1 cellular context compared by ENCODE assay signal in genomic region chr20:3908667-3909066, GRCh38.
TF ChIP-seq lines count a peak whose summit lies in the region.

No MANE protein-coding gene starts in this region.

TF ChIP-seq in HCT116, 20 proteins besides CTCF, POLR2A, EP300 and RAD21 (continued from another document):
- TF ChIP-seq REST (IDR thresholded peaks at IDR 0.05; ENCODE audit: low read depth) (no peak), CBX3 (IDR thresholded peaks at IDR 0.05; ENCODE audit: low read depth) (no peak), EZH2phosphoT487 (IDR thresholded peaks at IDR 0.05; ENCODE audit: borderline replicate concordance) (no peak)
- TF ChIP-seq, protein P1, sequence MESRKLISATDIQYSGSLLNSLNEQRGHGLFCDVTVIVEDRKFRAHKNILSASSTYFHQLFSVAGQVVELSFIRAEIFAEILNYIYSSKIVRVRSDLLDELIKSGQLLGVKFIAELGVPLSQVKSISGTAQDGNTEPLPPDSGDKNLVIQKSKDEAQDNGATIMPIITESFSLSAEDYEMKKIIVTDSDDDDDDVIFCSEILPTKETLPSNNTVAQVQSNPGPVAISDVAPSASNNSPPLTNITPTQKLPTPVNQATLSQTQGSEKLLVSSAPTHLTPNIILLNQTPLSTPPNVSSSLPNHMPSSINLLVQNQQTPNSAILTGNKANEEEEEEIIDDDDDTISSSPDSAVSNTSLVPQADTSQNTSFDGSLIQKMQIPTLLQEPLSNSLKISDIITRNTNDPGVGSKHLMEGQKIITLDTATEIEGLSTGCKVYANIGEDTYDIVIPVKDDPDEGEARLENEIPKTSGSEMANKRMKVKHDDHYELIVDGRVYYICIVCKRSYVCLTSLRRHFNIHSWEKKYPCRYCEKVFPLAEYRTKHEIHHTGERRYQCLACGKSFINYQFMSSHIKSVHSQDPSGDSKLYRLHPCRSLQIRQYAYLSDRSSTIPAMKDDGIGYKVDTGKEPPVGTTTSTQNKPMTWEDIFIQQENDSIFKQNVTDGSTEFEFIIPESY (IDR thresholded peaks at IDR 0.05; ENCODE audit: extremely low read depth, insufficient replicate concordance, low read length) = no peak
- TF ChIP-seq, protein P2, sequence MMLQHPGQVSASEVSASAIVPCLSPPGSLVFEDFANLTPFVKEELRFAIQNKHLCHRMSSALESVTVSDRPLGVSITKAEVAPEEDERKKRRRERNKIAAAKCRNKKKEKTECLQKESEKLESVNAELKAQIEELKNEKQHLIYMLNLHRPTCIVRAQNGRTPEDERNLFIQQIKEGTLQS (IDR thresholded peaks at IDR 0.05) = no peak
